In the genomic region with DNA sequence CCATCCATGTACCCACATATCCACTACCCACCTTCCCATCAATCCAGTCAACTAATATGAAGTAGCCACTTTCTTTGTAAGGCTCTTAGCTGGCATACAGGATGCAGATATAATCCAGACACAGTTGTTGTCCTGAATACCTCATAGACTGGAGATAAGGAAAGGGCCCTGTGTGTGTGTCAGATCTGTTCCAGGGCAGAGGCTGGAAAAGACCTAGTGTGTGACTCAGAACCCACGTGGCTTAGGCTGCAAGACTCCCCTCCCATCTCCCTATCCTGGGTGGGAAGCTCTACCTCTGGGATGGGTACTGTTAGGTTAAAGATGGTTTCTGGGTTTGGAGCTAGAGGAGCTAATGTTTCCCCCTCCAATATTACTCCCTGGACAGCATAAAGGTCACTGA, we compare ENCODE assay signal across 34 cellular contexts. TPM values are rescaled to one million over a fixed set of nuclear protein-coding genes. Genes with fewer than 3 reads are reported as not detected.
"Had no signal": no experiment of that assay in that cellular context is flagged by ENCODE, and none has a peak within 500 bp of the region (broad histone marks: within the 10 kb centered on the region; RNA-seq: fewer than 3 reads in every experiment).

No MANE protein-coding gene starts in this region.

- H3K27me3 ChIP-seq: ovary, right atrium auricular region, right lobe of liver, tibial nerve, upper lobe of left lung had no signal

- H3K4me1 ChIP-seq: heart left ventricle, left ventricle myocardium inferior, right atrium auricular region, right lobe of liver, tibial nerve, upper lobe of left lung had no signal

- H3K36me3 Mint-ChIP-seq: mesothelial cell of epicardium; naive thymus-derived CD4-positive, alpha-beta T cell; natural killer cell treated with Interleukin-12 subunit alpha and Interleukin-12 subunit beta and Interleukin-15 and Interleukin-18, amount 100 ng/mL, for 72 hours; stimulated activated memory B cell treated with anti-CD40 and anti-IgM and Interleukin-4, amounts not matched to agents 10 μg/mL and 1 μg/mL and 100 μg/mL, for 72 hours had no signal

- H3K4me1 Mint-ChIP-seq: mesothelial cell of epicardium; naive thymus-derived CD4-positive, alpha-beta T cell; stimulated activated memory B cell treated with anti-CD40 and anti-IgM and Interleukin-4, amounts not matched to agents 10 μg/mL and 1 μg/mL and 100 μg/mL, for 72 hours; stimulated activated naive CD8-positive, alpha-beta T cell treated with anti-CD3 and anti-CD28 coated beads, Interleukin-15, amount 100 ng/mL, for 72 hours had no signal

- H3K4me2 ChIP-seq: hepatocyte, smooth muscle cell had no signal

- ATAC-seq: heart left ventricle; left colon; mucosa of descending colon; naive thymus-derived CD4-positive, alpha-beta T cell; natural killer cell treated with Interleukin-12 subunit alpha and Interleukin-12 subunit beta and Interleukin-15 and Interleukin-18, amount 100 ng/mL, for 72 hours; right lobe of liver; stimulated activated memory B cell treated with anti-CD40 and anti-IgM and Interleukin-4, amounts not matched to agents 10 μg/mL and 1 μg/mL and 100 μg/mL, for 72 hours; stimulated activated naive CD8-positive, alpha-beta T cell treated with anti-CD3 and anti-CD28 coated beads, Interleukin-15, amount 100 ng/mL, for 72 hours had no signal

- H3K27ac Mint-ChIP-seq: mesothelial cell of epicardium; naive thymus-derived CD4-positive, alpha-beta T cell; natural killer cell treated with Interleukin-12 subunit alpha and Interleukin-12 subunit beta and Interleukin-15 and Interleukin-18, amount 100 ng/mL, for 72 hours; progenitor cell of endocrine pancreas; stimulated activated memory B cell treated with anti-CD40 and anti-IgM and Interleukin-4, amounts not matched to agents 10 μg/mL and 1 μg/mL and 100 μg/mL, for 72 hours; stimulated activated naive CD8-positive, alpha-beta T cell treated with anti-CD3 and anti-CD28 coated beads, Interleukin-15, amount 100 ng/mL, for 72 hours had no signal

- DNase-seq: heart left ventricle; kidney; left colon; left ventricle myocardium inferior; mesendoderm; mucosa of descending colon; naive thymus-derived CD4-positive, alpha-beta T cell; ovary; right lobe of liver; stimulated activated CD4-positive, alpha-beta T cell treated with anti-CD3 and anti-CD28 coated beads, Interleukin-1b, Interleukin-23, amount 100 ng/mL, for 48 hours; stimulated activated CD4-positive, alpha-beta T cell treated with anti-CD3 and anti-CD28 coated beads, Interleukin-2, amount 100 ng/mL, for 48 hours; stimulated activated CD4-positive, alpha-beta T cell treated with anti-CD3 and anti-CD28 coated beads, Interleukin-4, amount 100 ng/mL, for 4 hours; stimulated activated CD8-positive, alpha-beta memory T cell treated with anti-CD3 and anti-CD28 coated beads, Interleukin-4, amount 100 ng/mL, for 48 hours; stimulated activated naive CD4-positive, alpha-beta T cell treated with Interleukin-2 at 50 U/mL for 16 hours; stimulated activated naive CD8-positive, alpha-beta T cell treated with anti-CD3 and anti-CD28 coated beads, Interleukin-15, amount 100 ng/mL, for 72 hours; substantia nigra; upper lobe of left lung had no signal

- H2AFZ ChIP-seq: hepatocyte had no signal

- H3K27ac ChIP-seq: heart left ventricle, hepatocyte, left ventricle myocardium inferior, ovary, right atrium auricular region, right lobe of liver, tibial nerve, upper lobe of left lung had no signal

- H3K4me3 ChIP-seq: heart left ventricle, hepatocyte, left ventricle myocardium inferior, lung, mucosa of descending colon, ovary, right atrium auricular region, right lobe of liver, smooth muscle cell, tibial nerve, upper lobe of left lung had no signal

- H3K79me2 ChIP-seq: hepatocyte had no signal

- H3K9me3 ChIP-seq: heart left ventricle, left ventricle myocardium inferior, mucosa of descending colon, ovary, right atrium auricular region, right lobe of liver, tibial nerve, upper lobe of left lung had no signal

- H3K9me3 Mint-ChIP-seq: mesothelial cell of epicardium; natural killer cell treated with Interleukin-12 subunit alpha and Interleukin-12 subunit beta and Interleukin-15 and Interleukin-18, amount 100 ng/mL, for 72 hours; stimulated activated memory B cell treated with anti-CD40 and anti-IgM and Interleukin-4, amounts not matched to agents 10 μg/mL and 1 μg/mL and 100 μg/mL, for 72 hours; stimulated activated naive CD8-positive, alpha-beta T cell treated with anti-CD3 and anti-CD28 coated beads, Interleukin-15, amount 100 ng/mL, for 72 hours had no signal

- H3K4me3 Mint-ChIP-seq: mesothelial cell of epicardium; naive thymus-derived CD4-positive, alpha-beta T cell; natural killer cell treated with Interleukin-12 subunit alpha and Interleukin-12 subunit beta and Interleukin-15 and Interleukin-18, amount 100 ng/mL, for 72 hours; stimulated activated memory B cell treated with anti-CD40 and anti-IgM and Interleukin-4, amounts not matched to agents 10 μg/mL and 1 μg/mL and 100 μg/mL, for 72 hours; stimulated activated naive CD8-positive, alpha-beta T cell treated with anti-CD3 and anti-CD28 coated beads, Interleukin-15, amount 100 ng/mL, for 72 hours had no signal

- H3K36me3 ChIP-seq: heart left ventricle, left ventricle myocardium inferior, ovary, right atrium auricular region, right lobe of liver, tibial nerve, upper lobe of left lung had no signal

RNA-seq across cellular contexts. Expression of a gene that starts 3.6 kb away (rescaled TPM):
- total RNA-seq: heart left ventricle; hepatocyte; kidney; left colon; left ventricle myocardium inferior; lower leg skin; mesothelial cell of epicardium; mucosa of descending colon; myocyte; naive thymus-derived CD4-positive, alpha-beta T cell; natural killer cell treated with Interleukin-12 subunit alpha and Interleukin-12 subunit beta and Interleukin-15 and Interleukin-18, amount 100 ng/mL, for 72 hours; omental fat pad; ovary; progenitor cell of endocrine pancreas; pulmonary artery endothelial cell; renal cortical epithelial cell; right atrium auricular region; right lobe of liver; skeletal muscle tissue; smooth muscle cell; temporal lobe; tibial nerve had no signal
- polyA plus RNA-seq: heart left ventricle; hepatocyte; naive thymus-derived CD4-positive, alpha-beta T cell; neural cell; ovary; smooth muscle cell had no signal

RNA-seq across cellular contexts. Expression of a gene that starts 22.3 kb away (rescaled TPM):
- total RNA-seq: heart left ventricle; hepatocyte; kidney; left colon; left ventricle myocardium inferior; lower leg skin; lung; mesothelial cell of epicardium; mucosa of descending colon; myocyte; naive thymus-derived CD4-positive, alpha-beta T cell; natural killer cell treated with Interleukin-12 subunit alpha and Interleukin-12 subunit beta and Interleukin-15 and Interleukin-18, amount 100 ng/mL, for 72 hours; omental fat pad; ovary; progenitor cell of endocrine pancreas; pulmonary artery endothelial cell; renal cortical epithelial cell; right atrium auricular region; right lobe of liver; skeletal muscle tissue; smooth muscle cell; temporal lobe; tibial nerve; upper lobe of left lung had no signal
- polyA plus RNA-seq: heart left ventricle; hepatocyte; lung; naive thymus-derived CD4-positive, alpha-beta T cell; neural cell; ovary; smooth muscle cell had no signal

RNA-seq across cellular contexts. Expression of a gene that starts 43.6 kb away (rescaled TPM):
- total RNA-seq: heart left ventricle; kidney; left colon; left ventricle myocardium inferior; lower leg skin; mesothelial cell of epicardium; mucosa of descending colon; myocyte; naive thymus-derived CD4-positive, alpha-beta T cell; natural killer cell treated with Interleukin-12 subunit alpha and Interleukin-12 subunit beta and Interleukin-15 and Interleukin-18, amount 100 ng/mL, for 72 hours; omental fat pad; progenitor cell of endocrine pancreas; pulmonary artery endothelial cell; renal cortical epithelial cell; right atrium auricular region; right lobe of liver; skeletal muscle tissue; smooth muscle cell; temporal lobe; tibial nerve had no signal
- polyA plus RNA-seq: naive thymus-derived CD4-positive, alpha-beta T cell; neural cell; ovary; smooth muscle cell had no signal
